ENCODE assay signal across 28 cellular contexts in genomic region chr2:234990300-234990699, GRCh38.
"Had no signal": no experiment of that assay in that cellular context is flagged by ENCODE, and none has a peak within 500 bp of the region (broad histone marks: within the 10 kb centered on the region; RNA-seq: fewer than 3 reads in every experiment).

No MANE protein-coding gene starts in this region.

- H3K36me3 ChIP-seq: cardiac muscle cell, colonic mucosa, gastroesophageal sphincter, neutrophil, sigmoid colon, tibial nerve had no signal

- H3K4me1 Mint-ChIP-seq: activated CD4-positive, alpha-beta T cell treated with anti-CD3 and anti-CD28 coated beads for 36 hours; stimulated activated naive CD8-positive, alpha-beta T cell treated with anti-CD3 and anti-CD28 coated beads, Interleukin-15, amount 100 ng/mL, for 72 hours had no signal

- ATAC-seq: activated CD4-positive, alpha-beta T cell treated with anti-CD3 and anti-CD28 coated beads for 36 hours; activated T-cell treated with anti-CD3 and anti-CD28 coated beads, Interleukin-2, amount 50 U/mL, for 72 hours; gastroesophageal sphincter; lower lobe of right lung; stimulated activated memory B cell treated with anti-CD40 and anti-IgM and Interleukin-4, amounts not matched to agents 10 μg/mL and 1 μg/mL and 100 μg/mL, for 72 hours; stimulated activated naive CD8-positive, alpha-beta T cell treated with anti-CD3 and anti-CD28 coated beads, Interleukin-15, amount 100 ng/mL, for 72 hours had no signal

- FAIRE-seq: endometrium, small intestine had no signal

- H3K9me3 ChIP-seq: colonic mucosa, gastroesophageal sphincter, lower lobe of right lung, neutrophil, sigmoid colon, tibial nerve had no signal

- H3K36me3 Mint-ChIP-seq: activated naive CD8-positive, alpha-beta T cell; stimulated activated memory B cell treated with anti-CD40 and anti-IgM and Interleukin-4, amounts not matched to agents 10 μg/mL and 1 μg/mL and 100 μg/mL, for 72 hours had no signal

- H3K27me3 Mint-ChIP-seq: progenitor cell of endocrine pancreas had no signal

- H3K9me3 Mint-ChIP-seq: activated B cell treated with CpG ODN at 0.5 μM for 24 hours; nephron; stimulated activated memory B cell treated with anti-CD40 and anti-IgM and Interleukin-4, amounts not matched to agents 10 μg/mL and 1 μg/mL and 100 μg/mL, for 72 hours had no signal

- H3K4me1 ChIP-seq: colonic mucosa had no signal

- H3K4me3 ChIP-seq: cardiac muscle cell, colonic mucosa, gastroesophageal sphincter, lower lobe of right lung, sigmoid colon, tibial nerve had no signal

- H3K27ac Mint-ChIP-seq: activated B cell treated with CpG ODN at 0.5 μM for 24 hours; activated CD4-positive, alpha-beta T cell treated with anti-CD3 and anti-CD28 coated beads for 36 hours; activated naive CD8-positive, alpha-beta T cell; activated T-cell treated with anti-CD3 and anti-CD28 coated beads, Interleukin-2, amount 50 U/mL, for 72 hours; nephron; progenitor cell of endocrine pancreas; stimulated activated memory B cell treated with anti-CD40 and anti-IgM and Interleukin-4, amounts not matched to agents 10 μg/mL and 1 μg/mL and 100 μg/mL, for 72 hours; stimulated activated naive CD8-positive, alpha-beta T cell treated with anti-CD3 and anti-CD28 coated beads, Interleukin-15, amount 100 ng/mL, for 72 hours had no signal

- H3K27me3 ChIP-seq: cardiac muscle cell, colonic mucosa, gastroesophageal sphincter, sigmoid colon, tibial nerve had no signal

- H3K27ac ChIP-seq: neutrophil had no signal

- H3K4me3 Mint-ChIP-seq: activated B cell treated with CpG ODN at 0.5 μM for 24 hours; activated CD4-positive, alpha-beta T cell treated with anti-CD3 and anti-CD28 coated beads for 36 hours; activated naive CD8-positive, alpha-beta T cell; activated T-cell treated with anti-CD3 and anti-CD28 coated beads, Interleukin-2, amount 50 U/mL, for 72 hours; nephron; stimulated activated memory B cell treated with anti-CD40 and anti-IgM and Interleukin-4, amounts not matched to agents 10 μg/mL and 1 μg/mL and 100 μg/mL, for 72 hours; stimulated activated naive CD8-positive, alpha-beta T cell treated with anti-CD3 and anti-CD28 coated beads, Interleukin-15, amount 100 ng/mL, for 72 hours had no signal

- DNase-seq: activated B cell treated with CpG ODN at 0.5 μM for 24 hours; activated CD4-positive, alpha-beta T cell treated with anti-CD3 and anti-CD28 coated beads for 36 hours; activated naive CD4-positive, alpha-beta T cell; activated T-cell treated with anti-CD3 and anti-CD28 coated beads for 4 hours; activated T-cell treated with anti-CD3 and anti-CD28 coated beads, Interleukin-2, amount 50 U/mL, for 72 hours; anterior cingulate cortex; cerebellar nuclear complex; colonic mucosa; effector CD8-positive, alpha-beta T cell; hippocampal formation; lower lobe of right lung; mesenchymal stem cell; retina; sigmoid colon; small intestine; stimulated activated CD4-positive, alpha-beta T cell treated with anti-CD3 and anti-CD28 coated beads, Interleukin-4, amount 100 ng/mL, for 4 hours; stimulated activated CD8-positive, alpha-beta memory T cell treated with anti-CD3 and anti-CD28 coated beads, Interleukin-4, amount 100 ng/mL, for 48 hours; stimulated activated naive CD8-positive, alpha-beta T cell treated with anti-CD3 and anti-CD28 coated beads, Interleukin-15, amount 100 ng/mL, for 72 hours; T-helper 2 cell had no signal
